ENCODE assay signal across 15 cellular contexts in the genomic region with DNA sequence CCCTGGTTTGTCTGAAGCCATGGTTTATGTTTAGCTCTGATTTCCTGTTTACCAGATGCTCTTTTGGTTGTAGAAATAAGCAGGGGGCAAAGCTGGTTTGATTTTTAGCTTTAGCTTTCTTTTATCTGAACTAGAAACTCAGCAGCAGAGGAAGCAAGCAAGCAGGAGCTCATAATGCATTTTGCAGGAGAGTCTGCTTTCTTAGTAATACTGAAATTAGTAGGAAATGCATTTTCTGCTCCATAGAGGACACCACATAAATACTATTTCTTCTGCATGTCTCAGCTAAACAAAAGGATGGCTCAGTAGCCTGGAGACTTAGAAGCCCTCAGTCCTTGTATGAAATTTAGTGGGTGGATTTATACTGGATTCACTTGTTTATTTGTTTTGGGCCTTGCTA.
"Had no signal": no experiment of that assay in that cellular context is flagged by ENCODE, and none has a peak within 500 bp of the region (broad histone marks: within the 10 kb centered on the region; RNA-seq: fewer than 3 reads in every experiment).

No MANE protein-coding gene starts in this region.

- H3K4me3 Mint-ChIP-seq: activated T-helper 1 cell treated with anti-CD3 and anti-CD28 coated beads, Interleukin-12 subunit alpha, Interleukin-12 subunit beta, Interleukin-2, Interleukin-4 antibody, amounts not matched to agents 30 ng/mL and 10 ng/mL and 1 ng/mL, durations not matched to agents 14 hours and 24 hours and 36 hours; endodermal cell; nephron had no signal

- DNase-seq: activated CD8-positive, alpha-beta memory T cell treated with anti-CD3 and anti-CD28 coated beads, Interleukin-2, amount 50 U/mL, for 4 hours; activated gamma-delta T cell treated with Interleukin-2 at 50 U/mL for 16 hours; body of pancreas; endodermal cell; foreskin fibroblast; left cardiac atrium; mesendoderm; occipital lobe; stimulated activated naive CD8-positive, alpha-beta T cell treated with anti-CD3 and anti-CD28 coated beads, Interleukin-15, Interleukin-2, amounts not matched to agents 100 U/mL and 50 U/mL, for 24 hours; substantia nigra had no signal

- H3K27me3 ChIP-seq: body of pancreas, hepatocyte, tibial nerve had no signal

- ATAC-seq: body of pancreas; left cardiac atrium; stimulated activated naive CD8-positive, alpha-beta T cell treated with anti-CD3 and anti-CD28 coated beads, Interleukin-15, Interleukin-2, amounts not matched to agents 100 U/mL and 50 U/mL, for 24 hours had no signal

- H3K27ac Mint-ChIP-seq: endodermal cell, nephron had no signal

- H3K27ac ChIP-seq: body of pancreas, epithelial cell of prostate, tibial nerve had no signal

- H3K9me3 ChIP-seq: body of pancreas, tibial nerve had no signal

- H3K9me3 Mint-ChIP-seq: activated T-helper 1 cell treated with anti-CD3 and anti-CD28 coated beads, Interleukin-12 subunit alpha, Interleukin-12 subunit beta, Interleukin-2, Interleukin-4 antibody, amounts not matched to agents 30 ng/mL and 10 ng/mL and 1 ng/mL, durations not matched to agents 14 hours and 24 hours and 36 hours; endodermal cell; nephron had no signal

- H3K4me1 Mint-ChIP-seq: endodermal cell, nephron had no signal
